9 cellular contexts compared by ENCODE assay signal in genomic region chr11:27319065-27319464, GRCh38. TPM values are rescaled to one million over a fixed set of nuclear protein-coding genes. Genes with fewer than 3 reads are reported as not detected.
DNase-seq lines count a peak whose midpoint lies in the region; ATAC-seq and TF ChIP-seq lines count a peak whose summit lies in the region.
"Had no signal": no experiment of that assay in that cellular context is flagged by ENCODE, and none has a peak within 500 bp of the region (broad histone marks: within the 10 kb centered on the region; RNA-seq: fewer than 3 reads in every experiment).

No MANE protein-coding gene starts in this region.

- no peak overlapping the region for H3K4me3 ChIP-seq in PC-9
- H3K4me3 ChIP-seq in esophagus muscularis mucosa = no peak overlapping the region
- H3K4me3 ChIP-seq in ovary = no peak overlapping the region

- H3F3A ChIP-seq in PC-9 (ENCODE audit: insufficient read depth, low read depth) = no peaks in the 10 kb centered on the region

- peak; percentile 99 for ATAC-seq in HG02623 (IDR thresholded peaks at IDR 0.05; ENCODE audit: unreplicated experiment)
- peak; percentile 51 for ATAC-seq in stimulated activated memory B cell treated with anti-CD40 and anti-IgM and Interleukin-4, amounts not matched to agents 10 μg/mL and 1 μg/mL and 100 μg/mL, for 72 hours

- H3K27ac Mint-ChIP-seq in activated naive CD4-positive, alpha-beta T cell treated with anti-CD3 and anti-CD28 coated beads for 36 hours = no peak overlapping the region
- H3K27ac Mint-ChIP-seq in stimulated activated memory B cell treated with anti-CD40 and anti-IgM and Interleukin-4, amounts not matched to agents 10 μg/mL and 1 μg/mL and 100 μg/mL, for 72 hours = no peak overlapping the region

- H3K4me2 ChIP-seq in PC-9 = peak overlapping the region; percentile 15; the same call in 1 of the 2 replicates

- no peaks in the 10 kb centered on the region for H3K36me3 ChIP-seq in PC-9 (ENCODE audit: low read depth)
- H3K36me3 ChIP-seq in esophagus muscularis mucosa = no peaks in the 10 kb centered on the region
- H3K36me3 ChIP-seq in ovary = no peaks in the 10 kb centered on the region

- no peaks in the 10 kb centered on the region for H3K9me3 Mint-ChIP-seq in activated naive CD4-positive, alpha-beta T cell treated with anti-CD3 and anti-CD28 coated beads for 36 hours
- H3K9me3 Mint-ChIP-seq in stimulated activated memory B cell treated with anti-CD40 and anti-IgM and Interleukin-4, amounts not matched to agents 10 μg/mL and 1 μg/mL and 100 μg/mL, for 72 hours = no peaks in the 10 kb centered on the region
- H3K9me3 Mint-ChIP-seq: central memory CD8-positive, alpha-beta T cell had no signal

- CTCF ChIA-PET in activated naive CD4-positive, alpha-beta T cell treated with anti-CD3 and anti-CD28 coated beads for 36 hours (lab: Charles Lee) = no interaction called here
- CTCF ChIA-PET in PC-9 (lab: Charles Lee) = no interaction called here

- H3K4me1 Mint-ChIP-seq in activated naive CD4-positive, alpha-beta T cell treated with anti-CD3 and anti-CD28 coated beads for 36 hours (ENCODE audit: low read depth) = peaks cover 9% of the 10 kb centered on the region
- H3K4me1 Mint-ChIP-seq in stimulated activated memory B cell treated with anti-CD40 and anti-IgM and Interleukin-4, amounts not matched to agents 10 μg/mL and 1 μg/mL and 100 μg/mL, for 72 hours = peaks cover 8% of the 10 kb centered on the region
- H3K4me1 Mint-ChIP-seq: central memory CD8-positive, alpha-beta T cell had no signal

- H3K27ac ChIP-seq in PC-9 (no peak overlapping the region), esophagus muscularis mucosa (replicated peaks in 1 of 4) (no peak overlapping the region), ovary (no peak overlapping the region)

- H3K9me3 ChIP-seq in PC-9 (ENCODE audit: insufficient read depth, low read depth) (no peaks in the 10 kb centered on the region), esophagus muscularis mucosa (no peaks in the 10 kb centered on the region), ovary (no peaks in the 10 kb centered on the region)

- no peak overlapping the region for H2AFZ ChIP-seq in PC-9

- H3K36me3 Mint-ChIP-seq in activated naive CD4-positive, alpha-beta T cell treated with anti-CD3 and anti-CD28 coated beads for 36 hours (ENCODE audit: low read depth) = no peaks in the 10 kb centered on the region
- no peaks in the 10 kb centered on the region for H3K36me3 Mint-ChIP-seq in stimulated activated memory B cell treated with anti-CD40 and anti-IgM and Interleukin-4, amounts not matched to agents 10 μg/mL and 1 μg/mL and 100 μg/mL, for 72 hours

- H3K9me2 ChIP-seq in PC-9 (ENCODE audit: insufficient read depth) = no peaks in the 10 kb centered on the region

- H3K27me3 Mint-ChIP-seq in activated naive CD4-positive, alpha-beta T cell treated with anti-CD3 and anti-CD28 coated beads for 36 hours (ENCODE audit: low read depth) = peaks cover 7% of the 10 kb centered on the region
- H3K27me3 Mint-ChIP-seq in stimulated activated memory B cell treated with anti-CD40 and anti-IgM and Interleukin-4, amounts not matched to agents 10 μg/mL and 1 μg/mL and 100 μg/mL, for 72 hours = no peaks in the 10 kb centered on the region
- H3K27me3 Mint-ChIP-seq: central memory CD8-positive, alpha-beta T cell had no signal

- no peaks in the 10 kb centered on the region for H4K20me1 ChIP-seq in PC-9 (ENCODE audit: insufficient read depth)

- no peak for TF ChIP-seq EP300 in esophagus muscularis mucosa (IDR thresholded peaks at IDR 0.05)
- TF ChIP-seq EP300 in ovary (IDR thresholded peaks at IDR 0.05) = no peak

- intact Hi-C loops in activated naive CD4-positive, alpha-beta T cell treated with anti-CD3 and anti-CD28 coated beads for 36 hours (cut with micrococcal nuclease) = loop anchor here (1.0 to 5.0 kb wide), 3 partner anchors 18 to 153 kb away; partner anchors contain the start of genes CCDC34 and LGR4
- intact Hi-C loops in PC-9 (cut with micrococcal nuclease; ENCODE audit: unreplicated experiment) (no loop called here), esophagus muscularis mucosa (cut with DNase I) (no loop called here), ovary (cut with DNase I) (no loop called here)

- BruUV-seq in PC-9 (replicated peaks; lab: Mats Ljungman, UMichigan) = no TSS peak

- POLR2A ChIA-PET in PC-9 (lab: Charles Lee; ENCODE audit: unreplicated experiment) = no interaction called here

- peak; percentile 23 for DNase-seq in activated naive CD4-positive, alpha-beta T cell treated with anti-CD3 and anti-CD28 coated beads for 36 hours
- DNase-seq in activated naive CD4-positive, alpha-beta T cell treated with anti-CD3 and anti-CD28 coated beads, Interleukin-2, amount 50 U/mL, for 16 hours = no peak
- DNase-seq in PC-9 = peak in 1 of 2 experiments; percentile 57
- DNase-seq in esophagus muscularis mucosa (ENCODE audit: extremely low spot score) = no peak
- no peak for DNase-seq in pons (ENCODE audit: low spot score)
- DNase-seq in ovary = no peak

- TF ChIP-seq CTCF in PC-9 (conservative IDR thresholded peaks at IDR 0.05) (no peak), esophagus muscularis mucosa (IDR thresholded peaks at IDR 0.05) (no peak), ovary (IDR thresholded peaks at IDR 0.05) (no peak)

- H3K4me3 Mint-ChIP-seq in activated naive CD4-positive, alpha-beta T cell treated with anti-CD3 and anti-CD28 coated beads for 36 hours = no peak overlapping the region
- H3K4me3 Mint-ChIP-seq in stimulated activated memory B cell treated with anti-CD40 and anti-IgM and Interleukin-4, amounts not matched to agents 10 μg/mL and 1 μg/mL and 100 μg/mL, for 72 hours = no peak overlapping the region
- H3K4me3 Mint-ChIP-seq: central memory CD8-positive, alpha-beta T cell had no signal

- no peaks in the 10 kb centered on the region for H3K79me2 ChIP-seq in PC-9 (ENCODE audit: low read depth)

- no peaks in the 10 kb centered on the region for H3K4me1 ChIP-seq in PC-9 (replicated peaks; ENCODE audit: insufficient read depth)
- no peaks in the 10 kb centered on the region for H3K4me1 ChIP-seq in esophagus muscularis mucosa
- H3K4me1 ChIP-seq in ovary (ENCODE audit: insufficient read depth) = no peaks in the 10 kb centered on the region

- TF ChIP-seq POLR2A in esophagus muscularis mucosa (IDR thresholded peaks at IDR 0.05; ENCODE audit: low read depth) (no peak), ovary (IDR thresholded peaks at IDR 0.05) (no peak)

- H3K27me3 ChIP-seq in PC-9 (ENCODE audit: insufficient read depth, low read depth) (no peaks in the 10 kb centered on the region), esophagus muscularis mucosa (no peaks in the 10 kb centered on the region), ovary (no peaks in the 10 kb centered on the region)

- WGBS in esophagus muscularis mucosa = 66% methylated on average over 2 of the region's 2 CpGs
- WGBS in ovary, 3 donors = 46 to 60% (median 48%) methylated on average over 2 of the region's 2 CpGs

RNA-seq across cellular contexts. Expression of gene CCDC34, which starts 44.0 kb away (rescaled TPM):
- total RNA-seq in activated naive CD4-positive, alpha-beta T cell treated with anti-CD3 and anti-CD28 coated beads for 36 hours = 10 to 100 TPM; 28.2 to 29.9 TPM
- total RNA-seq in PC-9 (2021) (21.0 and 33.6 TPM in 2 replicates), esophagus muscularis mucosa (1 to 10 TPM in 2 of 4 donors, under 1 TPM in 2; 0.83 to 1.5 (median 1.2) TPM), ovary (10 to 100 TPM in 2 of 7 donors, 1 to 10 TPM in 5; 2.5 to 17.5 (median 7.8) TPM)
- 10 to 100 TPM in 1 of 2 donors, 1 to 10 TPM in 1; 6.2 to 13.9 TPM for polyA plus RNA-seq in ovary
